23 cellular contexts compared by ENCODE assay signal in the genomic region with DNA sequence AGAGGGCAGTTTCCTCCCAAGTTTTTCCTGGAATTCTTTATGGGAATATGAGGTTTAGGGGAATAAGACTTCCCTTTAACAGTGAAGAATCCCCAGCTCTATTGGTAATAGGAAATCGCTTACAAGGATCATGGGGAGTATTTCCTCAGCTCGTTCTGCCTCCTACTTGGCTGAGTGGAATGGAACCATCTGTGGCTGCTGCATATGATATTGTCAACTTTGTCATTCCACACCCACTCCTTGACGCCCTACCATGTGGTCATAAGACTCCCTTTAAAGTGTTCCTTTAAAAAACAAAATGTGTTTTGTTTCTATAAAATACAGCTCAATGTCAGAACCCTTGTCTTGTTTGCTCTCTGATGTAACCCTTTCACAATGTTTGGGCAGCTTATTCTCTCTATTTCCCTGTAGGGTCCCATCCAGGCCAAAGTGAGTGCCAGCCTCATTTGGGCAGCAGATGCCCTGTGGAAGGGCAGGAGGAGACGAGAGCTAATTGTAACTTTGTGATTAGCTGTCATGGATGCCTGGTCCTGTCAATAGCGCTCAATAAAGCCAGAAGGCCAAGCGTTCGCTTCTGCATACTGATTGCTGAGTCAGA. TPM values are rescaled to one million over a fixed set of nuclear protein-coding genes. Genes with fewer than 3 reads are reported as not detected.
"Had no signal": no experiment of that assay in that cellular context is flagged by ENCODE, and none has a peak within 500 bp of the region (broad histone marks: within the 10 kb centered on the region; RNA-seq: fewer than 3 reads in every experiment).

No MANE protein-coding gene starts in this region.

- H3K36me3 ChIP-seq: left ventricle myocardium inferior, ovary, right atrium auricular region, stomach, thoracic aorta, tibial artery, upper lobe of right lung had no signal

- DNase-seq: islet precursor cell; left ventricle myocardium inferior; mesendoderm; mucosa of descending colon; naive thymus-derived CD4-positive, alpha-beta T cell; ovary; stimulated activated CD4-positive, alpha-beta T cell treated with anti-CD3 and anti-CD28 coated beads, Interleukin-12 subunit alpha, Interleukin-12 subunit beta, amount 100 ng/mL, for 4 hours; stimulated activated CD4-positive, alpha-beta T cell treated with anti-CD3 and anti-CD28 coated beads, Interleukin-15, amount 100 ng/mL, for 24 hours; stimulated activated CD4-positive, alpha-beta T cell treated with anti-CD3 and anti-CD28 coated beads, Interleukin-2, amount 100 ng/mL, for 24 hours; stimulated activated CD4-positive, alpha-beta T cell treated with anti-CD3 and anti-CD28 coated beads, Interleukin-4, amount 100 ng/mL, for 1 hour; stimulated activated naive B cell treated with anti-CD40 and anti-IgM and Interleukin-4, amounts not matched to agents 10 μg/mL and 1 μg/mL and 100 μg/mL, for 72 hours; stimulated activated naive CD8-positive, alpha-beta T cell treated with anti-CD3 and anti-CD28 coated beads, Interleukin-15, Interleukin-2, amounts not matched to agents 100 U/mL and 50 U/mL, for 24 hours; stomach; tibial artery; trophoblast cell; upper lobe of right lung had no signal

- H3K27ac ChIP-seq: left ventricle myocardium inferior, ovary, right atrium auricular region, skin epidermis, stomach, thoracic aorta, tibial artery, upper lobe of right lung had no signal

- H3K27me3 ChIP-seq: ovary, right atrium auricular region, tibial artery, upper lobe of right lung had no signal

- H3K4me1 ChIP-seq: left ventricle myocardium inferior, right atrium auricular region, stomach, tibial artery, upper lobe of right lung had no signal

- H3K9me3 ChIP-seq: left ventricle myocardium inferior, mucosa of descending colon, ovary, right atrium auricular region, stomach, thoracic aorta, tibial artery, upper lobe of right lung had no signal

- ATAC-seq: mucosa of descending colon; naive thymus-derived CD4-positive, alpha-beta T cell; natural killer cell treated with Interleukin-12 subunit alpha and Interleukin-12 subunit beta and Interleukin-15 and Interleukin-18, amount 100 ng/mL, for 72 hours; sciatic nerve; stimulated activated naive B cell treated with anti-CD40 and anti-IgM and Interleukin-4, amounts not matched to agents 10 μg/mL and 1 μg/mL and 100 μg/mL, for 72 hours; stimulated activated naive CD8-positive, alpha-beta T cell treated with anti-CD3 and anti-CD28 coated beads, Interleukin-15, Interleukin-2, amounts not matched to agents 100 U/mL and 50 U/mL, for 24 hours; upper lobe of right lung had no signal

- H3K4me3 ChIP-seq: left ventricle myocardium inferior, lung, mucosa of descending colon, ovary, right atrium auricular region, skin epidermis, stomach, thoracic aorta, tibial artery, upper lobe of right lung had no signal

- FAIRE-seq: urothelium cell line had no signal

RNA-seq across cellular contexts. Expression of gene ATRNL1, which starts 33.8 kb away (rescaled TPM):
- total RNA-seq: natural killer cell treated with Interleukin-12 subunit alpha and Interleukin-12 subunit beta and Interleukin-15 and Interleukin-18, amount 100 ng/mL, for 72 hours had no signal
- polyA plus RNA-seq: naive thymus-derived CD4-positive, alpha-beta T cell had no signal
